9 cellular contexts compared by ENCODE assay signal in the genomic region with DNA sequence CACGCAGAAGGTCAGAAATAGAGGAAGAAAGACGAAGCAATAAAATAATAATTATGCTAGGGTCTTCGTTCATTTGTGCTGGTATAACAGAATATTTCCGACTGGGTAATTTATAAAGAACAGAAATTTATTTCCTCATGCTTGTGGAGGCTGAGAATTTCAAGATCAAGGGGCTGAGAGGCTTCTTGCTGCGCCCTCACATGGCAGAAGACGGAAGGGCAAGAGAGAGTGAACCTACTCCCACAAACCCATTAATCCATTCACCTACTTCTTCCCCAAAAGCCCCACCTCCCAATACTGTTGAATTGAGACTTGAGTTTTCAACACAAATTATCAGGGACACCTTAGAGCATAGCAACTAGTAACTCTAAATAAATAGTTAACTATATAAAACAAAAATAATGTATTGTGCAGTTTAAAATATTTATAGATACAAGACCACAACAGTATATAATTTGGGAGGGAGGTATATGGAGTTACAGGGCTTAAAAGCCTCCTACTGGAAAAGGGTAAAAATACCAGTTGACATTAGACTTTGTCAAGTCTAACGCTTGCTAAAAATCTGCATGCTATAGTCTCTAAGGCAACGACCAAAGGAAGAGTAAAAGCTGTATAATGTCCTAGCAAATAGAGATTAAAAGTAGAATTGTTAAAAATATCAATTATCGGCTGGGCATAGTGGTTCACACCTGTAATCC. TPM values are rescaled to one million over a fixed set of nuclear protein-coding genes. Genes with fewer than 3 reads are reported as not detected.
DNase-seq lines count a peak whose midpoint lies in the region; ATAC-seq, FAIRE-seq and TF ChIP-seq lines count a peak whose summit lies in the region.
"Had no signal": no experiment of that assay in that cellular context is flagged by ENCODE, and none has a peak within 500 bp of the region (broad histone marks: within the 10 kb centered on the region; RNA-seq: fewer than 3 reads in every experiment).

No MANE protein-coding gene starts in this region.

- intact Hi-C loops in naive thymus-derived CD4-positive, alpha-beta T cell (cut with micrococcal nuclease) = loop anchor here in 1 of 2 donors (5.0 kb wide), 1 partner anchor 83 kb away; no protein-coding TSS in a partner anchor

- no peak overlapping the region for H3K27ac Mint-ChIP-seq in naive thymus-derived CD4-positive, alpha-beta T cell

- FAIRE-seq in D721Med (lab: Jason Lieb, UNC) = no peak

- no peaks in the 10 kb centered on the region for H3K27me3 ChIP-seq in naive thymus-derived CD4-positive, alpha-beta T cell (ENCODE audit: control insufficient read depth in 2 of 2, insufficient read depth in 2 of 2, low read length in 2 of 2)

- H3K4me3 Mint-ChIP-seq in naive thymus-derived CD4-positive, alpha-beta T cell = no peak overlapping the region

- H3K27me3 Mint-ChIP-seq in naive thymus-derived CD4-positive, alpha-beta T cell = peaks cover 0 to 10% (median 0%) of the 10 kb centered on the region in 5 donors

- DNase-seq in D721Med (ENCODE audit: insufficient read length, low spot score) (no peak), SKM-1 treated with dmso at 0.1 percent for 144 hours (lab: John Stamatoyannopoulos, UW; ENCODE audit: unreplicated experiment) (peak; percentile 43), cerebellar cortex (ENCODE audit: low spot score) (peak; percentile 34), retina (no peak), islet precursor cell (no peak), COR-L47 (lab: John Stamatoyannopoulos, UW) (no peak)
- DNase-seq in naive thymus-derived CD4-positive, alpha-beta T cell = peak in 3 of 9 donors; percentile 13 to 30 (median 21)

- no peaks in the 10 kb centered on the region for H3K36me3 ChIP-seq in naive thymus-derived CD4-positive, alpha-beta T cell (ENCODE audit: control insufficient read depth in 2 of 3, insufficient read depth in 3 of 3, low read length in 3 of 3)

- peak; percentile 55 for TF ChIP-seq CTCF in D721Med (IDR thresholded peaks at IDR 0.05; ENCODE audit: insufficient read depth, missing control alignments)

- peak; percentile 47 for ATAC-seq in HG02571 (IDR thresholded peaks at IDR 0.05; ENCODE audit: unreplicated experiment)
- peak; percentile 78 for ATAC-seq in naive thymus-derived CD4-positive, alpha-beta T cell

- CTCF ChIA-PET in naive thymus-derived CD4-positive, alpha-beta T cell (lab: Charles Lee) = no interaction called here

- no peak overlapping the region for H3K4me3 ChIP-seq in naive thymus-derived CD4-positive, alpha-beta T cell (ENCODE audit: low read length)
- H3K4me3 ChIP-seq: skin epidermis had no signal

- H3K9me3 ChIP-seq in naive thymus-derived CD4-positive, alpha-beta T cell (ENCODE audit: control insufficient read depth in 2 of 3, low read length in 3 of 3) = no peaks in the 10 kb centered on the region

- peaks cover 0 to 12% (median 1%) of the 10 kb centered on the region in 5 donors for H3K36me3 Mint-ChIP-seq in naive thymus-derived CD4-positive, alpha-beta T cell

- H3K4me1 Mint-ChIP-seq in naive thymus-derived CD4-positive, alpha-beta T cell = peaks cover 0 to 5% (median 4%) of the 10 kb centered on the region in 7 donors

- H3K9me3 Mint-ChIP-seq in naive thymus-derived CD4-positive, alpha-beta T cell = peaks cover 0 to 5% (median 0%) of the 10 kb centered on the region in 11 donors

- H3K4me1 ChIP-seq in naive thymus-derived CD4-positive, alpha-beta T cell (ENCODE audit: control insufficient read depth in 2 of 2, insufficient read depth in 2 of 2, low read length in 2 of 2) = no peaks in the 10 kb centered on the region

- POLR2A ChIA-PET in naive thymus-derived CD4-positive, alpha-beta T cell (lab: Charles Lee) = no interaction called here

- H3K27ac ChIP-seq in naive thymus-derived CD4-positive, alpha-beta T cell (ENCODE audit: low read depth, low read length) = no peak overlapping the region
- H3K27ac ChIP-seq: skin epidermis had no signal

RNA-seq across cellular contexts. Expression of gene NAA35, which starts 40.3 kb away (rescaled TPM):
- 10 to 100 TPM; 18.2 to 28.6 (median 26.0) TPM for total RNA-seq in naive thymus-derived CD4-positive, alpha-beta T cell
- polyA plus RNA-seq in naive thymus-derived CD4-positive, alpha-beta T cell = 10 to 100 TPM; 14.4 to 17.6 TPM

Comparison
In these comparisons a context has a peak if more than half of its experiments do, and no peak if none do; other contexts are left out.
1. DNase-seq: peak in SKM-1 treated with dmso at 0.1 percent for 144 hours (single experiment) and cerebellar cortex (single experiment); none in D721Med (single experiment), retina (single experiment), islet precursor cell (single experiment) and COR-L47 (single experiment).